Comparison of ENCODE assay signal across 8 cellular contexts in the genomic region with DNA sequence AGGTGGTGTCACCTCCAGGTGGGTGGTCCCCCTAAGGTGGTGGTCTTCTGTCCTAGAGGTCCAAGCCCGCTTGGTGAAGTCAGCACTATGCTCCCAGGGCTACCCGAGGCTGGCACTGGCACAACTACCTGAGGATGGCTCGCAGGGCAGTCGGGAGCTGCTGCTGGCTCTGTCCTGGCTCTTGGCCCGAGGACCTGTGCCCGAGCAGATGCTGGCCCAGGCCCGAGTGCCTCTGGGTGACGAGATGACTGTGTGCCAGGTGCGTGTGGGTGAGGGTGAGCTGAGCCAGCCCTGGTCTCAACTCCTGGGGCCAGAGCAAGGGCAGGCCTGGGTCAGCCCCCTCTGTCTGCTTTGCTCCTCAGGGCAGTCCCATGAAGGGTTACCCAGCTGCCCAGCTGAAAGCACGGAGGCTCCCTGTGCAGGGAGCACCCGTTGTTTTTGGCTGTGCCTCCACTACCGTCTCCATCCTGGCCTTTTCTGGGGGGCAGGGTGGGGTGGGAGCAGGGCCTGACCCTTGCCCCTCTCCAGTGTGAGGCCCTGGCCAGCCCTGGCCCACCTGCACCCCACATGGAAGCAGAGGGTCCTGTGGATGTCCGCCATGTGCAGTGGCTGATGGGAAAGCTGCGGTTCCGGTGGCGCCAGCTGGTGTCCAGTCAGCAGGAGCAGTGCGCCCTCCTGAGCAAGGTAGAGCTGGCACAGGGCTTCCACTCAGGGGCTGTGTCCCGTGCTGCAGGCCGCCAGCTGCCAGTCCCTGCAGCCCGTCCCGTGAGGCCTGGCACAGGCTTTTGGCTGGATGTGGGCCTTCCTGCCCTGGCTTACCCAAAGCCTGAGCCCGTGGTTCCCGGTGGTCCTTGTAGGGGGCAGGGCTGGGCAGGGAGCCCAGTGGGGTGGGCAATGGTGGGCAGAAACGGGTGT. TPM values are rescaled to one million over a fixed set of nuclear protein-coding genes. Genes with fewer than 3 reads are reported as not detected.
DNase-seq lines count a peak whose midpoint lies in the region; ATAC-seq, FAIRE-seq and TF ChIP-seq lines count a peak whose summit lies in the region.

No MANE protein-coding gene starts in this region.

- H3K4me1 ChIP-seq in kidney (ENCODE audit: control insufficient read depth in 1 of 2, insufficient read depth in 1 of 2, low read depth in 1 of 2, low read length in 2 of 2) (peaks cover 0 to 2% of the 10 kb centered on the region in 2 donors), suprapubic skin (peaks cover 61% of the 10 kb centered on the region)

- TF ChIP-seq CTCF in kidney (IDR thresholded peaks at IDR 0.05; ENCODE audit: borderline replicate concordance, extremely low read depth, insufficient read depth) (no peak), suprapubic skin (IDR thresholded peaks at IDR 0.05) (no peak)

- no peak for TF ChIP-seq POLR2A in suprapubic skin (IDR thresholded peaks at IDR 0.05)

- H3K4me3 Mint-ChIP-seq in activated T-cell treated with anti-CD3 and anti-CD28 coated beads, Interleukin-2, amount 50 U/mL, for 4 hours = peak overlapping the region; percentile 76
- peak overlapping the region; percentile 87 for H3K4me3 Mint-ChIP-seq in activated CD4-positive, alpha-beta memory T cell treated with anti-CD3 and anti-CD28 coated beads, Interleukin-2, amount 10 ng/mL, durations not matched to agents 7 days and 5 days

- peaks cover 21% of the 10 kb centered on the region for H3K4me1 Mint-ChIP-seq in activated T-cell treated with anti-CD3 and anti-CD28 coated beads, Interleukin-2, amount 50 U/mL, for 4 hours (ENCODE audit: low read depth)
- H3K4me1 Mint-ChIP-seq in activated CD4-positive, alpha-beta memory T cell treated with anti-CD3 and anti-CD28 coated beads, Interleukin-2, amount 10 ng/mL, durations not matched to agents 7 days and 5 days = peaks cover 22% of the 10 kb centered on the region

- WGBS in suprapubic skin = 77% methylated on average over 7 of the region's 24 CpGs

- H3K27ac Mint-ChIP-seq in activated CD4-positive, alpha-beta memory T cell treated with anti-CD3 and anti-CD28 coated beads, Interleukin-2, amount 10 ng/mL, durations not matched to agents 7 days and 5 days = peak overlapping the region; percentile 95

- no peak for ATAC-seq in activated T-cell treated with anti-CD3 and anti-CD28 coated beads, Interleukin-2, amount 50 U/mL, for 4 hours
- no peak for ATAC-seq in HG02870 (IDR thresholded peaks at IDR 0.05; ENCODE audit: unreplicated experiment)

- H3K4me3 ChIP-seq in kidney (ENCODE audit: low read length in 2 of 2) = peak overlapping the region in 1 of 2 donors; percentile 55
- H3K4me3 ChIP-seq in suprapubic skin = peak overlapping the region; percentile 82

- H3K27ac ChIP-seq in kidney (ENCODE audit: low read depth in 2 of 2, low read length in 2 of 2) = no peak overlapping the region
- H3K27ac ChIP-seq in suprapubic skin = peak overlapping the region; percentile 7

- no peak for TF ChIP-seq EP300 in suprapubic skin (IDR thresholded peaks at IDR 0.05)

- CTCF ChIA-PET in activated CD4-positive, alpha-beta memory T cell treated with anti-CD3 and anti-CD28 coated beads, Interleukin-2, amount 10 ng/mL, durations not matched to agents 7 days and 5 days (lab: Charles Lee) = interaction anchor here (0.9 to 5.3 kb wide), 4 partner anchors 11 to 200 kb away, joined by 3 to 112 read pairs (median 4); no protein-coding TSS in a partner anchor

- intact Hi-C loops in kidney (cut with DNase I) = no loop called here

- no peaks in the 10 kb centered on the region for H3K36me3 Mint-ChIP-seq in activated T-cell treated with anti-CD3 and anti-CD28 coated beads, Interleukin-2, amount 50 U/mL, for 4 hours (ENCODE audit: insufficient read depth)
- peaks cover 23% of the 10 kb centered on the region for H3K36me3 Mint-ChIP-seq in activated CD4-positive, alpha-beta memory T cell treated with anti-CD3 and anti-CD28 coated beads, Interleukin-2, amount 10 ng/mL, durations not matched to agents 7 days and 5 days (ENCODE audit: low read depth)

- no peaks in the 10 kb centered on the region for H3K27me3 ChIP-seq in suprapubic skin

- DNase-seq in activated T-cell treated with anti-CD3 and anti-CD28 coated beads, Interleukin-2, amount 50 U/mL, for 4 hours = no peak
- DNase-seq in activated T-cell treated with anti-CD3 and anti-CD28 coated beads, Interleukin-2, amount 50 U/mL, for 1 hour = no peak
- no peak for DNase-seq in activated CD4-positive, alpha-beta memory T cell treated with anti-CD3 and anti-CD28 coated beads, Interleukin-2, amount 10 ng/mL, durations not matched to agents 7 days and 5 days
- DNase-seq in kidney (peak; percentile 87), suprapubic skin (ENCODE audit: low spot score in 2 of 2) (peak in 1 of 2 donors; percentile 85), amniotic stem cell (lab: John Stamatoyannopoulos, UW) (no peak), AG20443 (ENCODE audit: low spot score) (no peak)

- POLR2A ChIA-PET in activated CD4-positive, alpha-beta memory T cell treated with anti-CD3 and anti-CD28 coated beads, Interleukin-2, amount 10 ng/mL, durations not matched to agents 7 days and 5 days (lab: Charles Lee) = interaction anchor here (0.7 to 5.1 kb wide), 14 partner anchors 9 to 472 kb away, joined by 3 to 85 read pairs (median 4); a partner anchor contains a TSS

- H3K36me3 ChIP-seq in kidney (ENCODE audit: control insufficient read depth in 1 of 2, insufficient read depth in 2 of 2, low read length in 2 of 2) (no peaks in the 10 kb centered on the region), suprapubic skin (peaks cover 5% of the 10 kb centered on the region)

- no peak for FAIRE-seq in kidney (lab: Jason Lieb, UNC)

- H3K27me3 Mint-ChIP-seq in activated T-cell treated with anti-CD3 and anti-CD28 coated beads, Interleukin-2, amount 50 U/mL, for 4 hours (ENCODE audit: low read depth) = no peaks in the 10 kb centered on the region
- no peaks in the 10 kb centered on the region for H3K27me3 Mint-ChIP-seq in activated CD4-positive, alpha-beta memory T cell treated with anti-CD3 and anti-CD28 coated beads, Interleukin-2, amount 10 ng/mL, durations not matched to agents 7 days and 5 days

- no peak overlapping the region for H3K9ac ChIP-seq in kidney (ENCODE audit: low read length in 2 of 2)

- no peaks in the 10 kb centered on the region for H3K9me3 ChIP-seq in kidney (ENCODE audit: control insufficient read depth in 1 of 2, low read length in 2 of 2)
- H3K9me3 ChIP-seq in suprapubic skin = no peaks in the 10 kb centered on the region

- H3K9me3 Mint-ChIP-seq in activated T-cell treated with anti-CD3 and anti-CD28 coated beads, Interleukin-2, amount 50 U/mL, for 4 hours = no peaks in the 10 kb centered on the region
- no peaks in the 10 kb centered on the region for H3K9me3 Mint-ChIP-seq in activated CD4-positive, alpha-beta memory T cell treated with anti-CD3 and anti-CD28 coated beads, Interleukin-2, amount 10 ng/mL, durations not matched to agents 7 days and 5 days

RNA-seq across cellular contexts. Expression of a gene that starts 1.3 kb away (rescaled TPM):
- total RNA-seq in activated T-cell treated with anti-CD3 and anti-CD28 coated beads, Interleukin-2, amount 50 U/mL, for 4 hours = 10 to 100 TPM; 53.7 to 58.7 (median 57.8) TPM
- total RNA-seq in activated CD4-positive, alpha-beta memory T cell treated with anti-CD3 and anti-CD28 coated beads, Interleukin-2, amount 10 ng/mL, durations not matched to agents 7 days and 5 days = 10 to 100 TPM; 44.1 to 47.0 TPM
- 13.2 TPM for total RNA-seq in kidney
- polyA plus RNA-seq in kidney (ENCODE audit: insufficient read depth, low read depth, low replicate concordance) = 6.9 TPM
- 10 to 100 TPM; 11.4 to 41.0 (median 14.0) TPM for total RNA-seq in suprapubic skin

RNA-seq across cellular contexts. Expression of a gene that starts 5.6 kb away (rescaled TPM):
- 10 to 100 TPM; 24.9 to 43.9 (median 33.5) TPM for total RNA-seq in activated T-cell treated with anti-CD3 and anti-CD28 coated beads, Interleukin-2, amount 50 U/mL, for 4 hours
- total RNA-seq in activated CD4-positive, alpha-beta memory T cell treated with anti-CD3 and anti-CD28 coated beads, Interleukin-2, amount 10 ng/mL, durations not matched to agents 7 days and 5 days = 100 to 1,000 TPM; 875 to 883 TPM
- total RNA-seq in kidney (381 TPM), suprapubic skin (100 to 1,000 TPM in 1 of 4 donors, 10 to 100 TPM in 3; 28.6 to 140 (median 76.2) TPM)
- polyA plus RNA-seq in kidney (ENCODE audit: insufficient read depth, low read depth, low replicate concordance) = 272 TPM

RNA-seq across cellular contexts. Expression of a gene that starts 17.7 kb away (rescaled TPM):
- total RNA-seq in activated T-cell treated with anti-CD3 and anti-CD28 coated beads, Interleukin-2, amount 50 U/mL, for 4 hours = 1 to 10 TPM in 1 of 3 donors, under 1 TPM in 2; 0.90 to 1.4 (median 0.91) TPM
- 1 to 10 TPM; 1.8 to 1.9 TPM for total RNA-seq in activated CD4-positive, alpha-beta memory T cell treated with anti-CD3 and anti-CD28 coated beads, Interleukin-2, amount 10 ng/mL, durations not matched to agents 7 days and 5 days
- total RNA-seq in kidney (357 TPM), suprapubic skin (100 to 1,000 TPM in 2 of 4 donors, 10 to 100 TPM in 2; 70.7 to 140 (median 104) TPM)
- polyA plus RNA-seq in kidney (ENCODE audit: insufficient read depth, low read depth, low replicate concordance) = 338 TPM

RNA-seq across cellular contexts. Expression of a gene that starts 34.1 kb away (rescaled TPM):
- total RNA-seq in activated T-cell treated with anti-CD3 and anti-CD28 coated beads, Interleukin-2, amount 50 U/mL, for 4 hours = 10 to 100 TPM; 14.4 to 24.6 (median 19.5) TPM
- 1 to 10 TPM; 9.6 TPM for total RNA-seq in activated CD4-positive, alpha-beta memory T cell treated with anti-CD3 and anti-CD28 coated beads, Interleukin-2, amount 10 ng/mL, durations not matched to agents 7 days and 5 days
- total RNA-seq in kidney (3.1 TPM), suprapubic skin (1 to 10 TPM; 1.7 to 4.2 (median 2.7) TPM)
- 4.1 TPM for polyA plus RNA-seq in kidney (ENCODE audit: insufficient read depth, low read depth, low replicate concordance)

Comparison
In these comparisons a context has a peak if more than half of its experiments do, and no peak if none do; other contexts are left out.
1. RNA of a gene that starts 17.7 kb away (total RNA-seq): 357 TPM in kidney (single experiment) and 70.7 to 140 TPM in suprapubic skin; 1.8 to 1.9 TPM in activated CD4-positive, alpha-beta memory T cell treated with anti-CD3 and anti-CD28 coated beads, Interleukin-2, amount 10 ng/mL, durations not matched to agents 7 days and 5 days and 0.90 to 1.4 TPM in activated T-cell treated with anti-CD3 and anti-CD28 coated beads, Interleukin-2, amount 50 U/mL, for 4 hours; every median in the first group is over 10 times any median in the second.